ENCODE assay signal across 1 cellular context in the genomic region with DNA sequence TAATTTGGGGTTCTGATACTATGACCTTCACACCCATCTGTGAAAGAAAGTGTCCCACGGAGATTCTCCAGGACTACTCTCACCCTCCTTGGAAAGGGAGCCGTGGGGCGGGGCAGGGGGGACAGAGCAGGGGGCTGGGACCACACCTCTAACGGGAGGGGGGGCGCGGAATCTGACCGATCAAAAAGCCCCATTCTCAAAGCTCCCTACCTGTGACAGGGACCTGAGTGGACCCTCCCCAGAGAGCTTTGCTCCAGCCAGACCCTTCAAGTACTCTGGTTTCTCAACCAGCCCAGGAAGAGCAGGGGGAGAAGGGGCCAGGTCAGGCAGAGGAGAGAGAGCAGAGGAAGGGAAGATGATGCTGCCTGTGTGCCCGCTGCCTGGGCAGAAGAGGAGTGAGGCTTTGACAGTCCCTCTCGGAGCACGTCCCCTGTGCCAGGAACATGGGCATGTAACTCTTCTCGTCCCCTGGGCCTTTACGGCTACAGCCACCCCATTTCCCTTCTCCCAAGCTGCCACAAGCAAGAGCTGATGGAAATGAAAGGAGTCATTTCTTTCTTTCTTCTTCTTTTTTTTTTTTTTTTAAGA.
TF ChIP-seq lines count a peak whose summit lies in the region.

No MANE protein-coding gene starts in this region.

TF ChIP-seq in endothelial cell of umbilical vein, 7 proteins besides CTCF, POLR2A, EP300 and RAD21 (continued from another document):
- TF ChIP-seq, protein P1, sequence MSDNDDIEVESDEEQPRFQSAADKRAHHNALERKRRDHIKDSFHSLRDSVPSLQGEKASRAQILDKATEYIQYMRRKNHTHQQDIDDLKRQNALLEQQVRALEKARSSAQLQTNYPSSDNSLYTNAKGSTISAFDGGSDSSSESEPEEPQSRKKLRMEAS (IDR thresholded peaks at IDR 0.05; ENCODE audit: insufficient read depth, insufficient read length) = no peak
